Comparison of ENCODE assay signal across 1 cellular context in the genomic region with DNA sequence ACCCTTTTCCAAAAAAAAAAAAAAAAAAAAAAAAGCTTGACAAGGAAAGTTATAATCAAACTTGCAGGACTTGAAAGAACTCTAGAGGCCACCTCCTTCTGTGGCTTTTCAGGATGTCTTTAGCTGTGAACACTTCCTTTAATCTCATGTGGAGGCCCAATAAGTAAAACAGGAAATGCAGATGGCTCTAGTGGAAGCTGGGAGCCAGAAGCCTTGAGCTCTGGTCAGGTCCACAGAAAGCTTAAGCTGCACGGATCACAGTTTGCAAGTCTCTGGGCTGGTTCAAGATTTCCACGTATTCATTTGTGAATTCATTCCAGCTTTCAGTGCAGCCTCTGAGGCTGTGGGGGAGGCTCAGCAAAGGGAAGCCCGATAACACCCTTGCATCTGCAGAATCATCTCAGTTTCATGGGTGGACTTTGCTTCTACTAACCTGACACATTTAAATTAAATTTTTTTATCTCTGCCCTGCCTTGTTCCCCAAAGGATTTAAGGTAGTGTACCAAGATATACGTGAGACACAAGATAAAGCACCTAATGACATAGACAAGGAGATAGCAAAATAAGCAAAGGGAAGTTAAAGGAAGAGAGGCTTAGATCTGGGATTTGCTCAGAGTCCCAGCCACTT.
A peak's percentile ranks its signal among the peaks of the same experiment; 100 is the strongest.
TF ChIP-seq lines count a peak whose summit lies in the region.

No MANE protein-coding gene starts in this region.

TF ChIP-seq in GM12878, 131 proteins besides CTCF, POLR2A, EP300 and RAD21 (continued from another document):
- TF ChIP-seq, protein P1, sequence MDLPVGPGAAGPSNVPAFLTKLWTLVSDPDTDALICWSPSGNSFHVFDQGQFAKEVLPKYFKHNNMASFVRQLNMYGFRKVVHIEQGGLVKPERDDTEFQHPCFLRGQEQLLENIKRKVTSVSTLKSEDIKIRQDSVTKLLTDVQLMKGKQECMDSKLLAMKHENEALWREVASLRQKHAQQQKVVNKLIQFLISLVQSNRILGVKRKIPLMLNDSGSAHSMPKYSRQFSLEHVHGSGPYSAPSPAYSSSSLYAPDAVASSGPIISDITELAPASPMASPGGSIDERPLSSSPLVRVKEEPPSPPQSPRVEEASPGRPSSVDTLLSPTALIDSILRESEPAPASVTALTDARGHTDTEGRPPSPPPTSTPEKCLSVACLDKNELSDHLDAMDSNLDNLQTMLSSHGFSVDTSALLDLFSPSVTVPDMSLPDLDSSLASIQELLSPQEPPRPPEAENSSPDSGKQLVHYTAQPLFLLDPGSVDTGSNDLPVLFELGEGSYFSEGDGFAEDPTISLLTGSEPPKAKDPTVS (IDR thresholded peaks at IDR 0.05; ENCODE audit: low read depth, low read length), result no peak
- TF ChIP-seq FOXK2 (IDR thresholded peaks at IDR 0.05) (no peak), TAF1 (IDR thresholded peaks at IDR 0.05; ENCODE audit: borderline replicate concordance, low read depth, low read length) (no peak), SMAD1 (IDR thresholded peaks at IDR 0.05; ENCODE audit: low read depth, partially characterized antibody) (no peak), EED (IDR thresholded peaks at IDR 0.05; ENCODE audit: low read depth) (peak; percentile 29; the same call in 1 of the 2 replicates), IKZF1 (conservative IDR thresholded peaks at IDR 0.05) (no peak), JUNB (IDR thresholded peaks at IDR 0.05) (no peak)
